In genomic region chr6:39753745-39754084, GRCh38 we compare ENCODE assay signal across 1 cellular context.
TF ChIP-seq lines count a peak whose summit lies in the region.

No MANE protein-coding gene starts in this region.

TF ChIP-seq in K562, 482 proteins besides CTCF, POLR2A, EP300 and RAD21:
- no peak for TF ChIP-seq HMBOX1 (IDR thresholded peaks at IDR 0.05)
- 0 out of 2 replicates have a peak, but pooled peaks have one; percentile 19 for TF ChIP-seq CEBPB (tag; IDR thresholded peaks at IDR 0.05)
TF ChIP-seq in K562: peak in this region for 1.
